1 cellular context compared by ENCODE assay signal in genomic region chr1:42172394-42173133, GRCh38.
A peak's percentile ranks its signal among the peaks of the same experiment; 100 is the strongest.
TF ChIP-seq lines count a peak whose summit lies in the region.

No MANE protein-coding gene starts in this region.

TF ChIP-seq in HepG2, 621 proteins besides CTCF, POLR2A, EP300 and RAD21 (continues in another document):
- TF ChIP-seq RARA (CRISPR knock-in tag; IDR thresholded peaks at IDR 0.05) (peak; percentile 78), GABPA (IDR thresholded peaks at IDR 0.05; ENCODE audit: low read depth, low read length) (peak; percentile 7; the same call in 1 of the 2 replicates), GABPA (CRISPR knock-in tag; IDR thresholded peaks at IDR 0.05; ENCODE audit: low read depth) (no peak), DBP (CRISPR knock-in tag; IDR thresholded peaks at IDR 0.05; ENCODE audit: not compliant biosample characterization) (no peak), ZFX (CRISPR knock-in tag; IDR thresholded peaks at IDR 0.05; ENCODE audit: low read depth) (peak; percentile 35; the same call in 1 of the 2 replicates), JUND (CRISPR knock-in tag; IDR thresholded peaks at IDR 0.05) (no peak), ZNF264 (CRISPR knock-in tag; IDR thresholded peaks at IDR 0.05) (no peak), SPEN (CRISPR knock-in tag; IDR thresholded peaks at IDR 0.05; ENCODE audit: low read depth) (0 out of 2 replicates have a peak, but pooled peaks have one; percentile 24), TFAP4 (IDR thresholded peaks at IDR 0.05; ENCODE audit: borderline replicate concordance, low read depth) (no peak), ZBTB38 (CRISPR knock-in tag; IDR thresholded peaks at IDR 0.05) (0 out of 2 replicates have a peak, but pooled peaks have one; percentile 23), XBP1 (CRISPR knock-in tag; IDR thresholded peaks at IDR 0.05) (no peak), PAX8 (CRISPR knock-in tag; IDR thresholded peaks at IDR 0.05; ENCODE audit: borderline replicate concordance) (no peak), SOX13 (IDR thresholded peaks at IDR 0.05) (0 out of 2 replicates have a peak, but pooled peaks have one; percentile 25), SOX13 (CRISPR knock-in tag; conservative IDR thresholded peaks at IDR 0.05 in 1 of 2, IDR thresholded peaks at IDR 0.05 in 1 of 2) (peak in 1 of 2 experiments; percentile 72; a peak in 1 of 4 replicates), HIVEP1 (CRISPR knock-in tag; IDR thresholded peaks at IDR 0.05) (no peak), ERF (CRISPR knock-in tag; IDR thresholded peaks at IDR 0.05) (0 out of 2 replicates have a peak, but pooled peaks have one; percentile 20), TBP (CRISPR knock-in tag; IDR thresholded peaks at IDR 0.05) (no peak), SOX6 (IDR thresholded peaks at IDR 0.05) (no peak), SOX6 (CRISPR knock-in tag; IDR thresholded peaks at IDR 0.05) (peak; percentile 58), CCDC6 (CRISPR knock-in tag; IDR thresholded peaks at IDR 0.05) (no peak), ZNF687 (CRISPR knock-in tag; IDR thresholded peaks at IDR 0.05) (peak; percentile 55), ZNF646 (CRISPR knock-in tag; IDR thresholded peaks at IDR 0.05) (peak; percentile 74), ZNF770 (CRISPR knock-in tag; IDR thresholded peaks at IDR 0.05) (no peak), RXRB (CRISPR knock-in tag; IDR thresholded peaks at IDR 0.05; ENCODE audit: borderline replicate concordance) (peak; percentile 50; the same call in 1 of the 2 replicates), NR2F6 (IDR thresholded peaks at IDR 0.05) (no peak), NR2F6 (CRISPR knock-in tag; IDR thresholded peaks at IDR 0.05) (peak; percentile 60), ZNF318 (CRISPR knock-in tag; IDR thresholded peaks at IDR 0.05) (0 out of 2 replicates have a peak, but pooled peaks have one; percentile 32), ZNF781 (CRISPR knock-in tag; IDR thresholded peaks at IDR 0.05; ENCODE audit: borderline replicate concordance, not compliant biosample characterization) (no peak), SKIL (CRISPR knock-in tag; IDR thresholded peaks at IDR 0.05; ENCODE audit: borderline replicate concordance) (peak; percentile 28; the same call in 1 of the 2 replicates)
